11 cellular contexts compared by ENCODE assay signal in genomic region chr3:75171632-75172230, GRCh38.
DNase-seq lines count a peak whose midpoint lies in the region; ATAC-seq, FAIRE-seq and TF ChIP-seq lines count a peak whose summit lies in the region.
"Had no signal": no experiment of that assay in that cellular context is flagged by ENCODE, and none has a peak within 500 bp of the region (broad histone marks: within the 10 kb centered on the region; RNA-seq: fewer than 3 reads in every experiment).

No MANE protein-coding gene starts in this region.

- FAIRE-seq in A549 (lab: Jason Lieb, UNC), result no peak

- peaks cover 0 to 5% (median 0%) of the 10 kb centered on the region in 5 donors for H3K27me3 Mint-ChIP-seq in naive thymus-derived CD8-positive, alpha-beta T cell

- TF ChIP-seq POLR2A in A549 (IDR thresholded peaks at IDR 0.05; ENCODE audit: low read length), result no peak

- WGBS in A549 (ENCODE audit: missing lambda C conversion rate), result 2% methylated on average over 2 of the region's 2 CpGs

- intact Hi-C loops in PC-9 (cut with micrococcal nuclease; ENCODE audit: unreplicated experiment), result loop anchor here (5.0 to 10.0 kb wide), 2 partner anchors 1297 to 1664 kb away; no protein-coding TSS in a partner anchor

- H3K9me2 ChIP-seq in PC-9 (ENCODE audit: insufficient read depth), result no peaks in the 10 kb centered on the region

- no peak for TF ChIP-seq EP300 in A549 (IDR thresholded peaks at IDR 0.05)

- no peak overlapping the region for H3K27ac ChIP-seq in A549
- H3K27ac ChIP-seq in PC-9, result no peak overlapping the region

- CTCF ChIA-PET in A549 (lab: Yijun Ruan, JAX), result interaction anchor here (0.7 to 2.1 kb wide), 3 partner anchors 8 to 1663 kb away, joined by 3 to 7 read pairs (median 5); no protein-coding TSS in a partner anchor
- CTCF ChIA-PET in PC-9 (lab: Charles Lee), result no interaction called here

- POLR2A ChIA-PET in A549 (lab: Yijun Ruan, JAX) (no interaction called here), PC-9 (lab: Charles Lee; ENCODE audit: unreplicated experiment) (no interaction called here)
- POLR2A ChIA-PET in naive thymus-derived CD8-positive, alpha-beta T cell (lab: Charles Lee), result no interaction called here

- H3K9me3 ChIP-seq in A549, result no peaks in the 10 kb centered on the region
- H3K9me3 ChIP-seq in PC-9 (ENCODE audit: insufficient read depth, low read depth), result no peaks in the 10 kb centered on the region

- no peak overlapping the region for H3K27ac Mint-ChIP-seq in naive thymus-derived CD8-positive, alpha-beta T cell
- H3K27ac Mint-ChIP-seq: activated naive CD4-positive, alpha-beta T cell treated with anti-CD3 and anti-CD28 coated beads, Interleukin-2, amount 50 U/mL, for 24 hours had no signal

- H3K36me3 Mint-ChIP-seq in naive thymus-derived CD8-positive, alpha-beta T cell, result no peaks in the 10 kb centered on the region
- H3K36me3 Mint-ChIP-seq: activated naive CD4-positive, alpha-beta T cell treated with anti-CD3 and anti-CD28 coated beads, Interleukin-2, amount 50 U/mL, for 24 hours had no signal

- H3K4me3 ChIP-seq in A549, result no peak overlapping the region
- H3K4me3 ChIP-seq in PC-9, result no peak overlapping the region
- H3K4me3 ChIP-seq in fibroblast of villous mesenchyme (ENCODE audit: low read depth, low read length), result no peak overlapping the region

- peaks cover 0 to 2% (median 0%) of the 10 kb centered on the region in 9 donors for H3K9me3 Mint-ChIP-seq in naive thymus-derived CD8-positive, alpha-beta T cell
- H3K9me3 Mint-ChIP-seq: activated naive CD4-positive, alpha-beta T cell treated with anti-CD3 and anti-CD28 coated beads, Interleukin-2, amount 50 U/mL, for 24 hours had no signal

- H3F3A ChIP-seq in PC-9 (ENCODE audit: insufficient read depth, low read depth), result no peaks in the 10 kb centered on the region

- no peak overlapping the region for H3K4me3 Mint-ChIP-seq in naive thymus-derived CD8-positive, alpha-beta T cell
- H3K4me3 Mint-ChIP-seq: activated naive CD4-positive, alpha-beta T cell treated with anti-CD3 and anti-CD28 coated beads, Interleukin-2, amount 50 U/mL, for 24 hours had no signal

- H3K36me3 ChIP-seq in PC-9 (ENCODE audit: low read depth), result no peaks in the 10 kb centered on the region

- H3K4me1 Mint-ChIP-seq in naive thymus-derived CD8-positive, alpha-beta T cell, result no peaks in the 10 kb centered on the region
- H3K4me1 Mint-ChIP-seq: activated naive CD4-positive, alpha-beta T cell treated with anti-CD3 and anti-CD28 coated beads, Interleukin-2, amount 50 U/mL, for 24 hours had no signal

- DNase-seq in A549 (ENCODE audit: low read depth in 1 of 2, low spot score in 1 of 2) (peak in 1 of 2 experiments; percentile 7), PC-9 (no peak), fibroblast of villous mesenchyme (ENCODE audit: low read depth) (peak; percentile 7), GOT3 (lab: John Stamatoyannopoulos, UW) (no peak)
- no peak for DNase-seq in naive thymus-derived CD8-positive, alpha-beta T cell
- DNase-seq: GF-D8, H7 had no signal

- no peaks in the 10 kb centered on the region for H3K27me3 ChIP-seq in PC-9 (ENCODE audit: insufficient read depth, low read depth)

- TF ChIP-seq CTCF in A549 (IDR thresholded peaks at IDR 0.05) (peak; percentile 57), GM12873 (IDR thresholded peaks at IDR 0.05; ENCODE audit: insufficient read depth, low read depth, low read length, missing control alignments) (peak; percentile 29), PC-9 (conservative IDR thresholded peaks at IDR 0.05) (peak; percentile 53), fibroblast of villous mesenchyme (IDR thresholded peaks at IDR 0.05; ENCODE audit: insufficient read depth, low read depth, low read length) (peak; percentile 37)

- H3K4me2 ChIP-seq in A549 (no peak overlapping the region), PC-9 (no peak overlapping the region)

- TF ChIP-seq RAD21 in A549 (conservative IDR thresholded peaks at IDR 0.05 in 1 of 2, IDR thresholded peaks at IDR 0.05 in 1 of 2), result peak; percentile 45 to 53

- no peaks in the 10 kb centered on the region for H3K79me2 ChIP-seq in PC-9 (ENCODE audit: low read depth)

- BruUV-seq in PC-9 (replicated peaks; lab: Mats Ljungman, UMichigan), result no TSS peak

- no peaks in the 10 kb centered on the region for H4K20me1 ChIP-seq in PC-9 (ENCODE audit: insufficient read depth)

- ATAC-seq in A549 (no peak), GM21825 (IDR thresholded peaks at IDR 0.05; ENCODE audit: unreplicated experiment) (no peak), GM21528 (IDR thresholded peaks at IDR 0.05; ENCODE audit: low FRiP score, unreplicated experiment) (no peak)
- ATAC-seq in naive thymus-derived CD8-positive, alpha-beta T cell, result no peak

- H3K4me1 ChIP-seq in A549 (no peaks in the 10 kb centered on the region), PC-9 (replicated peaks; ENCODE audit: insufficient read depth) (no peaks in the 10 kb centered on the region)

- no peak overlapping the region for H2AFZ ChIP-seq in PC-9

TF ChIP-seq in A549, 52 proteins besides CTCF, POLR2A, EP300 and RAD21:
- no peak for TF ChIP-seq E2F6 (IDR thresholded peaks at IDR 0.05; ENCODE audit: borderline replicate concordance, low read depth)
- no peak for TF ChIP-seq HES2 (IDR thresholded peaks at IDR 0.05)
- TF ChIP-seq SREBF2 (IDR thresholded peaks at IDR 0.05), result no peak
- no peak for TF ChIP-seq HOXB5 (CRISPR knock-in tag; IDR thresholded peaks at IDR 0.05)
- no peak for TF ChIP-seq BCL3 (IDR thresholded peaks at IDR 0.05)
- peak; percentile 44; the same call in 1 of the 3 replicates for TF ChIP-seq SMC3 (IDR thresholded peaks at IDR 0.05)
